Comparison of ENCODE assay signal across 36 cellular contexts in the genomic region with DNA sequence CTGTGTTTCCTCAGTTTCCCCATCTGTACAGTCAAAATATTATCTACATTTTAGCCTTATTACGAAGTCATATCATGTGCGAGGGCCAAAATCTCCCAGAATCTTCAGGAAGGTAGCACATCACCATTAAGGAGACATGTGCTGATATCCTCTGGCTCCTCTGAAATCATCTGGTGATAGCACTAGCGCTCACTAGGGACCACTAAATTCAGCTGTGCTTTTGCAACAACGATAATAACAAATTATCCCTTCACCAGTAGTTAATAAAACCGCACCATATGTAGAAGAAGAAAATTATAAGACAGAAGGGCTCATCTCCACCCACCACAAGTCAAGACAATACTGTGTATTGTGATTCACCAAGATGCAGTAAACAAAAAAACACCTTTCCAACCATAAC.
"Had no signal": no experiment of that assay in that cellular context is flagged by ENCODE, and none has a peak within 500 bp of the region (broad histone marks: within the 10 kb centered on the region; RNA-seq: fewer than 3 reads in every experiment).

No MANE protein-coding gene starts in this region.

- H3K36me3 ChIP-seq: ascending aorta, brain microvascular endothelial cell, breast epithelium, WERI-Rb-1 had no signal

- H3K4me3 Mint-ChIP-seq: activated CD4-positive, alpha-beta memory T cell treated with anti-CD3 and anti-CD28 coated beads, Interleukin-2, amount 10 ng/mL, durations not matched to agents 7 days and 5 days; activated CD4-positive, alpha-beta T cell treated with anti-CD3 and anti-CD28 coated beads, Interleukin-2, amount 10 ng/mL, durations not matched to agents 7 days and 5 days; activated CD8-positive, alpha-beta memory T cell treated with anti-CD3 and anti-CD28 coated beads, Interleukin-2, amount 10 ng/mL, durations not matched to agents 7 days and 5 days; activated CD8-positive, alpha-beta T cell treated with anti-CD3 and anti-CD28 coated beads, Interleukin-2, amount 10 ng/mL, durations not matched to agents 7 days and 5 days; activated naive CD4-positive, alpha-beta T cell treated with anti-CD3 and anti-CD28 coated beads, Interleukin-2, amount 10 ng/mL, durations not matched to agents 7 days and 5 days; activated naive CD4-positive, alpha-beta T cell treated with anti-CD3 and anti-CD28 coated beads, Interleukin-2, amount 50 U/mL, for 24 hours; activated naive CD8-positive, alpha-beta T cell treated with anti-CD3 and anti-CD28 coated beads for 36 hours; activated T-cell treated with anti-CD3 and anti-CD28 coated beads, Interleukin-2, amount 50 U/mL, for 24 hours; T-helper 1 cell treated with Interleukin-12 subunit alpha and Interleukin-12 subunit beta and Interleukin-4 antibody, amounts not matched to agents 30 μg/mL and 1 μg/mL, for 36 hours; T-helper 2 cell treated with Interferon-gamma antibody and Interleukin-4, amounts not matched to agents 5 μg/mL and 100 μg/mL, for 36 hours; WTC11 had no signal

- H3K4me3 ChIP-seq: ascending aorta, body of pancreas, breast epithelium had no signal

- H3K27me3 Mint-ChIP-seq: activated CD4-positive, alpha-beta memory T cell treated with anti-CD3 and anti-CD28 coated beads, Interleukin-2, amount 10 ng/mL, durations not matched to agents 7 days and 5 days; activated CD4-positive, alpha-beta T cell treated with anti-CD3 and anti-CD28 coated beads, Interleukin-2, amount 10 ng/mL, durations not matched to agents 7 days and 5 days; activated CD8-positive, alpha-beta memory T cell treated with anti-CD3 and anti-CD28 coated beads, Interleukin-2, amount 10 ng/mL, durations not matched to agents 7 days and 5 days; activated naive CD4-positive, alpha-beta T cell treated with anti-CD3 and anti-CD28 coated beads, Interleukin-2, amount 10 ng/mL, durations not matched to agents 7 days and 5 days; activated naive CD4-positive, alpha-beta T cell treated with anti-CD3 and anti-CD28 coated beads, Interleukin-2, amount 50 U/mL, for 24 hours; activated naive CD8-positive, alpha-beta T cell treated with anti-CD3 and anti-CD28 coated beads for 36 hours; activated T-cell treated with anti-CD3 and anti-CD28 coated beads, Interleukin-2, amount 50 U/mL, for 24 hours had no signal

- H3K27ac ChIP-seq: ascending aorta, body of pancreas, brain microvascular endothelial cell, breast epithelium, WERI-Rb-1 had no signal

- H3K36me3 Mint-ChIP-seq: activated CD8-positive, alpha-beta memory T cell treated with anti-CD3 and anti-CD28 coated beads, Interleukin-2, amount 10 ng/mL, durations not matched to agents 7 days and 5 days had no signal

- ATAC-seq: activated CD4-positive, CD25-positive, alpha-beta regulatory T cell treated with anti-CD3 and anti-CD28 coated beads, Interleukin-2, amount 50 U/mL, for 24 hours; activated CD8-positive, alpha-beta memory T cell treated with anti-CD3 and anti-CD28 coated beads, Interleukin-2, amount 10 ng/mL, durations not matched to agents 7 days and 5 days; activated CD8-positive, alpha-beta T cell treated with anti-CD3 and anti-CD28 coated beads, Interleukin-2, amount 10 ng/mL, durations not matched to agents 7 days and 5 days; body of pancreas; WTC11 had no signal

- H3K27ac Mint-ChIP-seq: activated CD4-positive, alpha-beta memory T cell treated with anti-CD3 and anti-CD28 coated beads, Interleukin-2, amount 10 ng/mL, durations not matched to agents 7 days and 5 days; activated CD4-positive, alpha-beta T cell treated with anti-CD3 and anti-CD28 coated beads, Interleukin-2, amount 10 ng/mL, durations not matched to agents 7 days and 5 days; activated CD8-positive, alpha-beta memory T cell treated with anti-CD3 and anti-CD28 coated beads, Interleukin-2, amount 10 ng/mL, durations not matched to agents 7 days and 5 days; activated CD8-positive, alpha-beta T cell treated with anti-CD3 and anti-CD28 coated beads, Interleukin-2, amount 10 ng/mL, durations not matched to agents 7 days and 5 days; activated naive CD4-positive, alpha-beta T cell treated with anti-CD3 and anti-CD28 coated beads, Interleukin-2, amount 10 ng/mL, durations not matched to agents 7 days and 5 days; activated naive CD4-positive, alpha-beta T cell treated with anti-CD3 and anti-CD28 coated beads, Interleukin-2, amount 50 U/mL, for 24 hours; activated naive CD8-positive, alpha-beta T cell treated with anti-CD3 and anti-CD28 coated beads for 36 hours; activated T-cell treated with anti-CD3 and anti-CD28 coated beads, Interleukin-2, amount 50 U/mL, for 24 hours; activated T-helper 2 cell treated with anti-CD3 and anti-CD28 coated beads, Interferon-gamma antibody, Interleukin-2, Interleukin-4, amounts not matched to agents 10 μg/mL and 5 μg/mL and 100 μg/mL, durations not matched to agents 14 hours and 24 hours and 36 hours; T-helper 1 cell treated with Interleukin-12 subunit alpha and Interleukin-12 subunit beta and Interleukin-4 antibody, amounts not matched to agents 30 μg/mL and 1 μg/mL, for 36 hours; T-helper 2 cell treated with Interferon-gamma antibody and Interleukin-4, amounts not matched to agents 5 μg/mL and 100 μg/mL, for 36 hours; WTC11 had no signal

- H3K9me3 ChIP-seq: ascending aorta, body of pancreas had no signal

- H3K4me1 Mint-ChIP-seq: activated naive CD4-positive, alpha-beta T cell treated with anti-CD3 and anti-CD28 coated beads, Interleukin-2, amount 10 ng/mL, durations not matched to agents 7 days and 5 days had no signal

- FAIRE-seq: TTC549 had no signal

- H3K4me1 ChIP-seq: ascending aorta, body of pancreas, breast epithelium had no signal

- H3K27me3 ChIP-seq: ascending aorta, body of pancreas, brain microvascular endothelial cell, breast epithelium had no signal

- DNase-seq: activated CD4-positive, alpha-beta memory T cell treated with anti-CD3 and anti-CD28 coated beads, Interleukin-2, amount 10 ng/mL, durations not matched to agents 7 days and 5 days; activated CD4-positive, alpha-beta T cell treated with anti-CD3 and anti-CD28 coated beads for 1 hour; activated CD4-positive, alpha-beta T cell treated with anti-CD3 and anti-CD28 coated beads for 4 hours; activated CD4-positive, alpha-beta T cell treated with anti-CD3 and anti-CD28 coated beads, Interleukin-2, amount 10 ng/mL, durations not matched to agents 7 days and 5 days; activated CD4-positive, alpha-beta T cell treated with anti-CD3 and anti-CD28 coated beads, Interleukin-2, amount 50 U/mL, for 48 hours; activated CD4-positive, CD25-positive, alpha-beta regulatory T cell; activated CD8-positive, alpha-beta memory T cell treated with anti-CD3 and anti-CD28 coated beads for 24 hours; activated CD8-positive, alpha-beta memory T cell treated with anti-CD3 and anti-CD28 coated beads, Interleukin-2, amount 10 ng/mL, durations not matched to agents 7 days and 5 days; activated CD8-positive, alpha-beta memory T cell treated with anti-CD3 and anti-CD28 coated beads, Interleukin-2, amount 50 U/mL, for 48 hours; activated CD8-positive, alpha-beta T cell treated with anti-CD3 and anti-CD28 coated beads, Interleukin-2, amount 10 ng/mL, durations not matched to agents 7 days and 5 days; activated effector memory CD4-positive, alpha-beta T cell treated with Interleukin-2 at 50 U/mL for 16 hours; activated gamma-delta T cell; activated naive CD4-positive, alpha-beta T cell treated with anti-CD3 and anti-CD28 coated beads, Interleukin-2, amount 10 ng/mL, durations not matched to agents 7 days and 5 days; activated naive CD4-positive, alpha-beta T cell treated with Interleukin-2 at 50 U/mL for 16 hours; activated naive CD8-positive, alpha-beta T cell treated with anti-CD3 and anti-CD28 coated beads for 36 hours; activated T-cell treated with anti-CD3 and anti-CD28 coated beads, Interleukin-2, amount 50 U/mL, for 24 hours; activated T-cell treated with anti-CD3 and anti-CD28 coated beads, Interleukin-2, amount 50 U/mL, for 48 hours; amygdala; anterior cingulate cortex; body of pancreas; brain microvascular endothelial cell; central memory CD4-positive, alpha-beta T cell; SW 1271; T-helper 1 cell; T-helper 2 cell; T-helper 9 cell; WERI-Rb-1 had no signal
